In the genomic region with DNA sequence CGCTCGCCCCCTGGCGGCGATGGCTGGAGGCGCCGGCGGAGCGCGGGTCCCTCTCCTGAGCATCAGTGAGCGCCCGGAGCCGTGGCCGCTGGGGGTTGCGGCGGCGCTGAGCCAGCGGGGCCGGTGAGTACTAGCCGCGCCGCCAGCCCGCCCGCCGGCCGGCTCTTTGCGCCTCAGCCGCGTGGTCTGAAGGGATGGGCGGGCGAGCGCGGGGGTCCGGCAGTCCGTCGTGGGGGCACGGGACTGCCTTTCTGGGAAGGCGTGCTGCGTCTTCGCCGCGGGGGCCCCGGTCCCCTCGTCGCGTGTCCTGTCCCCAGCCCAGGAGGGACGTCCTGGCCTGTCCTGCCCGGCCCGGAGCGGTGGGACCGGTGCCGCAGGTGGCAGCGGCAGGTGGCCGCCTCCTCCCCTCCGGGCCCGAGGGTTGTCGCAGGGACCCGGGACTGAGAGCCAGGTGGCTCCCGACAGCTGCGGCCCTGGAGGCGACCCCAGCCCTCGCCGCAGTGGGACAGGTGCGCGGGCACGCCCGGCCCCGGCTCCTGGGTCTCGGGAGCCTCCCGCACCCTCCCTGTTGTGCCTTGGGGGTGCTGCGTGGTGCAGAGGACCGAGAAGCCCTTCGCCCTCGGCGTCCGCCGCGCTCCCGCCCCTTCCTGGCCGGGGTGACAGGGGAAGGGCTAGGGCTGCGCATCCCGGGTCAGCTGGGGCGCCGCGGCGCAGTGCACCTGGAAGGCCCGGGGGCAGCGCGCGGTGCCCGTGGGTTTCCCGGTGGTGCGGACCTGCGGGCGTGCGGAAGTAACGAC, we compare ENCODE assay signal across 8 cellular contexts. TPM values are rescaled to one million over a fixed set of nuclear protein-coding genes. Genes with fewer than 3 reads are reported as not detected.
DNase-seq lines count a peak whose midpoint lies in the region; ATAC-seq, FAIRE-seq and TF ChIP-seq lines count a peak whose summit lies in the region.

A gene with protein sequence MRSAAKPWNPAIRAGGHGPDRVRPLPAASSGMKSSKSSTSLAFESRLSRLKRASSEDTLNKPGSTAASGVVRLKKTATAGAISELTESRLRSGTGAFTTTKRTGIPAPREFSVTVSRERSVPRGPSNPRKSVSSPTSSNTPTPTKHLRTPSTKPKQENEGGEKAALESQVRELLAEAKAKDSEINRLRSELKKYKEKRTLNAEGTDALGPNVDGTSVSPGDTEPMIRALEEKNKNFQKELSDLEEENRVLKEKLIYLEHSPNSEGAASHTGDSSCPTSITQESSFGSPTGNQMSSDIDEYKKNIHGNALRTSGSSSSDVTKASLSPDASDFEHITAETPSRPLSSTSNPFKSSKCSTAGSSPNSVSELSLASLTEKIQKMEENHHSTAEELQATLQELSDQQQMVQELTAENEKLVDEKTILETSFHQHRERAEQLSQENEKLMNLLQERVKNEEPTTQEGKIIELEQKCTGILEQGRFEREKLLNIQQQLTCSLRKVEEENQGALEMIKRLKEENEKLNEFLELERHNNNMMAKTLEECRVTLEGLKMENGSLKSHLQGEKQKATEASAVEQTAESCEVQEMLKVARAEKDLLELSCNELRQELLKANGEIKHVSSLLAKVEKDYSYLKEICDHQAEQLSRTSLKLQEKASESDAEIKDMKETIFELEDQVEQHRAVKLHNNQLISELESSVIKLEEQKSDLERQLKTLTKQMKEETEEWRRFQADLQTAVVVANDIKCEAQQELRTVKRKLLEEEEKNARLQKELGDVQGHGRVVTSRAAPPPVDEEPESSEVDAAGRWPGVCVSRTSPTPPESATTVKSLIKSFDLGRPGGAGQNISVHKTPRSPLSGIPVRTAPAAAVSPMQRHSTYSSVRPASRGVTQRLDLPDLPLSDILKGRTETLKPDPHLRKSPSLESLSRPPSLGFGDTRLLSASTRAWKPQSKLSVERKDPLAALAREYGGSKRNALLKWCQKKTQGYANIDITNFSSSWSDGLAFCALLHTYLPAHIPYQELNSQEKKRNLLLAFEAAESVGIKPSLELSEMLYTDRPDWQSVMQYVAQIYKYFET (plus strand): TSS at position 58 of the 797 bp plus-strand sequence. CDS start 87,293 bp downstream, outside the sequence.

- H4K20me1 ChIP-seq in endothelial cell of umbilical vein (replicated peaks; ENCODE audit: control insufficient read depth, extremely low read depth, insufficient read depth, low read length), result peaks cover 4% of the 10 kb centered on the region

- peak within 1 kb of the TSS; percentile 96 for H2AFZ ChIP-seq in endothelial cell of umbilical vein (ENCODE audit: low read depth, low read length)

- no peak for TF ChIP-seq POLR2A in endothelial cell of umbilical vein (IDR thresholded peaks at IDR 0.05; ENCODE audit: low read depth, low read length)

- FAIRE-seq in endothelial cell of umbilical vein (lab: Jason Lieb, UNC), result no peak

- H3K36me3 ChIP-seq in NT2/D1 (ENCODE audit: insufficient read depth, insufficient read length, low read length) (no peaks in the 10 kb centered on the region), endothelial cell of umbilical vein (ENCODE audit: control insufficient read depth in 2 of 2, extremely low read depth in 1 of 2, insufficient read depth in 2 of 2, low read length in 2 of 2) (no peaks in the 10 kb centered on the region), mucosa of rectum (ENCODE audit: control insufficient read depth in 2 of 2, insufficient read depth in 2 of 2, low read length in 2 of 2) (no peaks in the 10 kb centered on the region)

- H3K9me3 ChIP-seq in NT2/D1 (ENCODE audit: insufficient read depth, low read length), result no peaks in the 10 kb centered on the region; the same call in 1 of the 2 replicates
- H3K9me3 ChIP-seq in endothelial cell of umbilical vein (replicated peaks; ENCODE audit: control insufficient read depth, insufficient read depth, low read length), result no peaks in the 10 kb centered on the region
- H3K9me3 ChIP-seq in mucosa of rectum (ENCODE audit: control insufficient read depth in 2 of 2, low read length in 2 of 2), result no peaks in the 10 kb centered on the region

- peak; percentile 95 for ATAC-seq in GM19395 (IDR thresholded peaks at IDR 0.05; ENCODE audit: unreplicated experiment)
- ATAC-seq in HG03558 (IDR thresholded peaks at IDR 0.05; ENCODE audit: extremely low read depth, unreplicated experiment), result peak; percentile 67

- no peaks in the 10 kb centered on the region for H3K4me1 ChIP-seq in NT2/D1 (ENCODE audit: insufficient read depth, insufficient read length)
- H3K4me1 ChIP-seq in endothelial cell of umbilical vein (ENCODE audit: control insufficient read depth, extremely low read depth, insufficient read depth, low read length), result peaks cover 9% of the 10 kb centered on the region
- H3K4me1 ChIP-seq in mucosa of rectum (ENCODE audit: control insufficient read depth in 2 of 2, insufficient read depth in 2 of 2, low read length in 2 of 2), result peaks cover 12 to 16% of the 10 kb centered on the region in 2 donors

- H3K4me3 ChIP-seq in NT2/D1 (ENCODE audit: insufficient read length, low read depth) (peak within 1 kb of the TSS; percentile 59), endothelial cell of umbilical vein (replicated peaks in 1 of 3; ENCODE audit: insufficient read depth in 1 of 3, low read depth in 1 of 3, low read length in 3 of 3) (peak within 1 kb of the TSS; percentile 34 to 59 (median 39)), mucosa of rectum (ENCODE audit: low read length in 2 of 2) (peak within 1 kb of the TSS; percentile 77 to 80)

- DNase-seq in C1 segment of cervical spinal cord (lab: John Stamatoyannopoulos, UW) (peak in 12 of 14 donors; percentile 29 to 91 (median 56)), NT2/D1 (ENCODE audit: low read depth, low spot score) (no peak), endothelial cell of umbilical vein (ENCODE audit: low read depth, low spot score) (peak; percentile 71)
- DNase-seq in activated CD8-positive, alpha-beta memory T cell treated with anti-CD3 and anti-CD28 coated beads, Interleukin-2, amount 50 U/mL, for 1 hour (ENCODE audit: extremely low read depth), result peak; percentile 26
- peak; percentile 70 to 80 for DNase-seq in stimulated activated CD8-positive, alpha-beta memory T cell treated with anti-CD3 and anti-CD28 coated beads, Interleukin-7, amount 100 ng/mL, for 1 hour (ENCODE audit: low read depth in 2 of 2)

- H3K4me2 ChIP-seq in endothelial cell of umbilical vein (ENCODE audit: insufficient read depth, low read length), result peak within 1 kb of the TSS; percentile 83

- H3K27me3 ChIP-seq in NT2/D1 (ENCODE audit: insufficient read depth, insufficient read length) (peaks cover 44% of the 10 kb centered on the region), endothelial cell of umbilical vein (ENCODE audit: control insufficient read depth in 2 of 2, insufficient read depth in 2 of 2, low read length in 2 of 2) (peaks cover 17 to 50% of the 10 kb centered on the region in 2 experiments), mucosa of rectum (ENCODE audit: control insufficient read depth in 2 of 2, insufficient read depth in 2 of 2, low read length in 2 of 2) (peaks cover 17 to 19% of the 10 kb centered on the region in 2 donors)

- no peaks in the 10 kb centered on the region for H3K79me2 ChIP-seq in endothelial cell of umbilical vein (ENCODE audit: control insufficient read depth, insufficient read depth, low read length)

- POLR2A ChIA-PET in endothelial cell of umbilical vein (lab: Charles Lee), result no interaction called here

- no TSS peak for BruUV-seq in endothelial cell of umbilical vein (replicated peaks; lab: Mats Ljungman, UMichigan)

- H3K9me1 ChIP-seq in endothelial cell of umbilical vein (replicated peaks; ENCODE audit: control insufficient read depth, extremely low read depth, insufficient read depth, low read length), result no peaks in the 10 kb centered on the region

- H3K9ac ChIP-seq in NT2/D1 (ENCODE audit: insufficient read length, low read depth) (peak within 1 kb of the TSS; percentile 57), endothelial cell of umbilical vein (replicated peaks; ENCODE audit: extremely low read depth, insufficient read depth, low read length) (no peak within 1 kb of the TSS), mucosa of rectum (ENCODE audit: low read depth in 1 of 2, low read length in 2 of 2) (peak within 1 kb of the TSS; percentile 49 to 58)

- dilution Hi-C loops in endothelial cell of umbilical vein (cut with MboI; ENCODE audit: extremely low pct_ligation_motif_present, low sequenced_read_pairs), result no loop called here

- H3K27ac ChIP-seq in endothelial cell of umbilical vein (ENCODE audit: insufficient read depth, low read depth, low read length) (no peak within 1 kb of the TSS), mucosa of rectum (ENCODE audit: low read depth in 2 of 2, low read length in 2 of 2) (peak within 1 kb of the TSS; percentile 23 to 37)

- intact Hi-C loops in endothelial cell of umbilical vein (cut with micrococcal nuclease), result loop anchor here (1.0 to 5.0 kb wide), 3 partner anchors 17 to 142 kb away; a partner anchor contains a TSS

- CTCF ChIA-PET in endothelial cell of umbilical vein (lab: Charles Lee), result interaction anchor here (0.6 to 6.2 kb wide), 25 partner anchors 9 to 673 kb away, joined by 3 to 95 read pairs (median 4); a partner anchor contains a TSS

- TF ChIP-seq CTCF in endothelial cell of umbilical vein (IDR thresholded peaks at IDR 0.05; ENCODE audit: extremely low read depth in 1 of 2, insufficient read depth in 1 of 2, low read depth in 1 of 2, low read length in 2 of 2), result peak; percentile 88 to 97

TF ChIP-seq in endothelial cell of umbilical vein, 7 proteins besides CTCF, POLR2A, EP300 and RAD21 (continues in another document):
- no peak for TF ChIP-seq JUN (IDR thresholded peaks at IDR 0.05; ENCODE audit: borderline replicate concordance, insufficient read depth, insufficient read length, low read depth)
- no peak for TF ChIP-seq GATA2 (IDR thresholded peaks at IDR 0.05; ENCODE audit: insufficient read depth, insufficient read length, low read depth, low read length)
- TF ChIP-seq, protein P1, sequence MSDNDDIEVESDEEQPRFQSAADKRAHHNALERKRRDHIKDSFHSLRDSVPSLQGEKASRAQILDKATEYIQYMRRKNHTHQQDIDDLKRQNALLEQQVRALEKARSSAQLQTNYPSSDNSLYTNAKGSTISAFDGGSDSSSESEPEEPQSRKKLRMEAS (IDR thresholded peaks at IDR 0.05; ENCODE audit: insufficient read depth, insufficient read length), result no peak
- peak; percentile 90 for TF ChIP-seq EZH2 (IDR thresholded peaks at IDR 0.05; ENCODE audit: borderline replicate concordance, low read depth, low read length, severe bottlenecking)
- TF ChIP-seq MYC (IDR thresholded peaks at IDR 0.05; ENCODE audit: low read depth, low read length), result no peak
- no peak for TF ChIP-seq FOS (IDR thresholded peaks at IDR 0.05; ENCODE audit: borderline replicate concordance, insufficient read depth, low read length)

RNA-seq across cellular contexts. Expression of the gene that starts here (rescaled TPM):
- total RNA-seq in endothelial cell of umbilical vein, result 15.0 and 20.4 TPM in 2 replicates
- 5.3 TPM in 2 replicates for polyA plus RNA-seq in endothelial cell of umbilical vein
- polyA plus RNA-seq in endothelial cell of umbilical vein (2011; cell fraction: cytosol; rRNA removed), result 4.1 and 5.0 TPM in 2 replicates
- polyA plus RNA-seq in endothelial cell of umbilical vein (2011; cell fraction: nucleus; rRNA removed), result 5.8 and 8.0 TPM in 2 replicates
- 22.4 and 39.9 TPM in 2 replicates for polyA plus RNA-seq in endothelial cell of umbilical vein (2012)
- polyA minus RNA-seq in endothelial cell of umbilical vein, result 5.8 and 7.8 TPM in 2 replicates
- polyA minus RNA-seq in endothelial cell of umbilical vein (2011; cell fraction: cytosol; rRNA and poly(A)+ RNA removed), result 69.5 TPM
- polyA minus RNA-seq in endothelial cell of umbilical vein (2011; cell fraction: nucleus; rRNA and poly(A)+ RNA removed), result 4.9 and 5.9 TPM in 2 replicates
